ENCODE assay signal across 8 cellular contexts in genomic region chr4:140426610-140427103, GRCh38. TPM values are rescaled to one million over a fixed set of nuclear protein-coding genes. Genes with fewer than 3 reads are reported as not detected.
DNase-seq lines count a peak whose midpoint lies in the region; ATAC-seq and TF ChIP-seq lines count a peak whose summit lies in the region.

No MANE protein-coding gene starts in this region.

- H3K79me2 ChIP-seq in OCI-LY3 (ENCODE audit: low read length) (no peaks in the 10 kb centered on the region), neural progenitor cell (ENCODE audit: low read depth) (peaks cover 9% of the 10 kb centered on the region)

- H3K4me3 Mint-ChIP-seq in endothelial cell (ENCODE audit: unreplicated experiment): peak overlapping the region; percentile 93
- peak overlapping the region; percentile 91 for H3K4me3 Mint-ChIP-seq in neural progenitor cell

- H4K20me1 ChIP-seq in OCI-LY3 (ENCODE audit: insufficient read depth, low read length) (no peaks in the 10 kb centered on the region), neural progenitor cell (ENCODE audit: low read depth) (no peaks in the 10 kb centered on the region)

- peaks cover 3% of the 10 kb centered on the region for H3K27me3 Mint-ChIP-seq in endothelial cell (ENCODE audit: unreplicated experiment)
- H3K27me3 Mint-ChIP-seq in neural progenitor cell (ENCODE audit: insufficient read depth, low read depth): no peaks in the 10 kb centered on the region

- no peaks in the 10 kb centered on the region for H3K27me3 ChIP-seq in OCI-LY3 (ENCODE audit: low read depth, low read length)
- H3K27me3 ChIP-seq in neural progenitor cell: peaks cover 6% of the 10 kb centered on the region

- peak; percentile 7 for ATAC-seq in HG03175 (IDR thresholded peaks at IDR 0.05; ENCODE audit: unreplicated experiment)
- ATAC-seq in GM18867 (IDR thresholded peaks at IDR 0.05; ENCODE audit: unreplicated experiment): no peak

- peak; percentile 1 for DNase-seq in stimulated activated CD4-positive, alpha-beta T cell treated with anti-CD3 and anti-CD28 coated beads, Interleukin-12 subunit alpha, Interleukin-12 subunit beta, amount 100 ng/mL, for 4 hours
- DNase-seq in stimulated activated CD4-positive, alpha-beta T cell treated with anti-CD3 and anti-CD28 coated beads, Interleukin-4, amount 100 ng/mL, for 4 hours: no peak
- DNase-seq in endothelial cell (ENCODE audit: low spot score) (peak; percentile 40), neural progenitor cell (ENCODE audit: low spot score) (peak; percentile 73), DMS53 (lab: John Stamatoyannopoulos, UW) (no peak)

- peaks cover 19% of the 10 kb centered on the region for H3F3A ChIP-seq in neural progenitor cell (ENCODE audit: low read depth)

- TF ChIP-seq CTCF in OCI-LY3 (IDR thresholded peaks at IDR 0.05; ENCODE audit: low read depth, low read length) (peak; percentile 47), endothelial cell (IDR thresholded peaks at IDR 0.05; ENCODE audit: unreplicated experiment) (no peak), neural progenitor cell (IDR thresholded peaks at IDR 0.05) (peak; percentile 30)

- H3K9me3 ChIP-seq in OCI-LY3 (ENCODE audit: insufficient read depth, low read length) (no peaks in the 10 kb centered on the region), neural progenitor cell (ENCODE audit: low read depth) (no peaks in the 10 kb centered on the region)

- H3K36me3 Mint-ChIP-seq in endothelial cell (ENCODE audit: low read depth, unreplicated experiment) (no peaks in the 10 kb centered on the region), neural progenitor cell (peaks cover 5% of the 10 kb centered on the region)

- H3K27ac Mint-ChIP-seq in endothelial cell (ENCODE audit: unreplicated experiment) (no peak overlapping the region), neural progenitor cell (peak overlapping the region; percentile 48)

- H3K4me2 ChIP-seq in OCI-LY3 (ENCODE audit: low read length): peak overlapping the region; percentile 82
- peak overlapping the region; percentile 91 for H3K4me2 ChIP-seq in neural progenitor cell

- H3K4me1 ChIP-seq in OCI-LY3 (ENCODE audit: low read length): peaks cover 10% of the 10 kb centered on the region
- peaks cover 13% of the 10 kb centered on the region for H3K4me1 ChIP-seq in neural progenitor cell

- H2AFZ ChIP-seq in OCI-LY3 (ENCODE audit: low read depth, low read length) (peak overlapping the region; percentile 98), neural progenitor cell (replicated peaks) (peak overlapping the region; percentile 99)

- H3K9me3 Mint-ChIP-seq in endothelial cell (ENCODE audit: unreplicated experiment) (no peaks in the 10 kb centered on the region), neural progenitor cell (peaks cover 5% of the 10 kb centered on the region)

- H3K36me3 ChIP-seq in OCI-LY3 (replicated peaks; ENCODE audit: low read depth, low read length): no peaks in the 10 kb centered on the region
- no peaks in the 10 kb centered on the region for H3K36me3 ChIP-seq in neural progenitor cell

- peak overlapping the region; percentile 65 for H3K9ac ChIP-seq in OCI-LY3 (ENCODE audit: low read length)
- peak overlapping the region; percentile 51 for H3K9ac ChIP-seq in neural progenitor cell

- H3K4me1 Mint-ChIP-seq in endothelial cell (ENCODE audit: unreplicated experiment): peaks cover 22% of the 10 kb centered on the region
- peaks cover 12% of the 10 kb centered on the region for H3K4me1 Mint-ChIP-seq in neural progenitor cell

- H3K27ac ChIP-seq in OCI-LY3 (ENCODE audit: low read length) (peak overlapping the region; percentile 2; the same call in 1 of the 2 replicates), neural progenitor cell (no peak overlapping the region)

- H3K4me3 ChIP-seq in OCI-LY3 (ENCODE audit: low read length): peak overlapping the region; percentile 81
- H3K4me3 ChIP-seq in neural progenitor cell: peak overlapping the region; percentile 74

RNA-seq across cellular contexts. Expression of gene CLGN, which starts 0.8 kb away (rescaled TPM):
- 21.6 TPM for total RNA-seq in endothelial cell (ENCODE audit: unreplicated experiment)
- 22.7 and 37.8 TPM in 2 replicates for total RNA-seq in neural progenitor cell (ENCODE audit: low replicate concordance)

RNA-seq across cellular contexts. Expression of gene SCOC, which starts 53.2 kb away (rescaled TPM):
- total RNA-seq in endothelial cell (ENCODE audit: unreplicated experiment) (33.9 TPM), neural progenitor cell (ENCODE audit: low replicate concordance) (94.6 and 170 TPM in 2 replicates)

Comparison
In these comparisons a context has a peak if more than half of its experiments do, and no peak if none do; other contexts are left out.
1. DNase-seq: peak in stimulated activated CD4-positive, alpha-beta T cell treated with anti-CD3 and anti-CD28 coated beads, Interleukin-12 subunit alpha, Interleukin-12 subunit beta, amount 100 ng/mL, for 4 hours (single experiment), endothelial cell (single experiment) and neural progenitor cell (single experiment); none in stimulated activated CD4-positive, alpha-beta T cell treated with anti-CD3 and anti-CD28 coated beads, Interleukin-4, amount 100 ng/mL, for 4 hours (0 of 2) and DMS53 (single experiment).